In genomic region chr9:133505901-133506652, GRCh38 we compare ENCODE assay signal across 1 cellular context.
TF ChIP-seq lines count a peak whose summit lies in the region.

No MANE protein-coding gene starts in this region.

TF ChIP-seq in HepG2, 621 proteins besides CTCF, POLR2A, EP300 and RAD21:
- TF ChIP-seq ZHX1 (CRISPR knock-in tag; IDR thresholded peaks at IDR 0.05; ENCODE audit: low read depth) = no peak
- no peak for TF ChIP-seq MED8 (CRISPR knock-in tag; IDR thresholded peaks at IDR 0.05; ENCODE audit: insufficient replicate concordance)
- 0 out of 2 replicates have a peak, but pooled peaks have one; percentile 56 for TF ChIP-seq ZMYM3 (CRISPR knock-in tag; IDR thresholded peaks at IDR 0.05)
- TF ChIP-seq LBX2 (CRISPR knock-in tag; IDR thresholded peaks at IDR 0.05; ENCODE audit: borderline replicate concordance) = no peak
- 0 out of 2 replicates have a peak, but pooled peaks have one; percentile 52 for TF ChIP-seq ZFP36L1 (CRISPR knock-in tag; IDR thresholded peaks at IDR 0.05)
- 0 out of 2 replicates have a peak, but pooled peaks have one; percentile 39 for TF ChIP-seq PHF8 (CRISPR knock-in tag; IDR thresholded peaks at IDR 0.05)
- no peak for TF ChIP-seq ZNF430 (CRISPR knock-in tag; IDR thresholded peaks at IDR 0.05)
- TF ChIP-seq ZZZ3 (CRISPR knock-in tag; IDR thresholded peaks at IDR 0.05; ENCODE audit: borderline replicate concordance) = 0 out of 2 replicates have a peak, but pooled peaks have one; percentile 46
- TF ChIP-seq ZNF547 (CRISPR knock-in tag; IDR thresholded peaks at IDR 0.05) = no peak
- TF ChIP-seq TBL1XR1 (IDR thresholded peaks at IDR 0.05; ENCODE audit: borderline replicate concordance, low read length, partially characterized antibody) = no peak
- TF ChIP-seq ZNF772 (CRISPR knock-in tag; IDR thresholded peaks at IDR 0.05) = no peak
- TF ChIP-seq ZNF230 (CRISPR knock-in tag; IDR thresholded peaks at IDR 0.05) = 0 out of 2 replicates have a peak, but pooled peaks have one; percentile 5
- 0 out of 2 replicates have a peak, but pooled peaks have one; percentile 36 for TF ChIP-seq HOXA9 (CRISPR knock-in tag; IDR thresholded peaks at IDR 0.05; ENCODE audit: borderline replicate concordance)
- no peak for TF ChIP-seq IKZF4 (CRISPR knock-in tag; IDR thresholded peaks at IDR 0.05; ENCODE audit: borderline replicate concordance, low read depth, not compliant biosample characterization)
- 0 out of 2 replicates have a peak, but pooled peaks have one; percentile 5 for TF ChIP-seq ZSCAN21 (CRISPR knock-in tag; IDR thresholded peaks at IDR 0.05; ENCODE audit: borderline replicate concordance)
- peak; percentile 48; the same call in 1 of the 2 replicates for TF ChIP-seq ZNF740 (CRISPR knock-in tag; IDR thresholded peaks at IDR 0.05)
- no peak for TF ChIP-seq ZBTB1 (CRISPR knock-in tag; IDR thresholded peaks at IDR 0.05; ENCODE audit: borderline replicate concordance)
- TF ChIP-seq PHB2 (IDR thresholded peaks at IDR 0.05; ENCODE audit: partially characterized antibody) = no peak
- TF ChIP-seq ZKSCAN5 (CRISPR knock-in tag; IDR thresholded peaks at IDR 0.05) = no peak
- TF ChIP-seq ZNF34 (CRISPR knock-in tag; IDR thresholded peaks at IDR 0.05; ENCODE audit: borderline replicate concordance) = peak; percentile 71
- TF ChIP-seq MTA3 (CRISPR knock-in tag; IDR thresholded peaks at IDR 0.05) = no peak
- TF ChIP-seq HNRNPK (IDR thresholded peaks at IDR 0.05; ENCODE audit: low read depth, low read length, poor library complexity, severe bottlenecking) = no peak
- TF ChIP-seq ZNF280B (CRISPR knock-in tag; IDR thresholded peaks at IDR 0.05; ENCODE audit: borderline replicate concordance) = 0 out of 2 replicates have a peak, but pooled peaks have one; percentile 27
- no peak for TF ChIP-seq GPBP1L1 (CRISPR knock-in tag; IDR thresholded peaks at IDR 0.05)
- peak; percentile 18; the same call in 1 of the 2 replicates for TF ChIP-seq ZNF224 (CRISPR knock-in tag; IDR thresholded peaks at IDR 0.05)
- no peak for TF ChIP-seq ZNF670 (CRISPR knock-in tag; IDR thresholded peaks at IDR 0.05; ENCODE audit: borderline replicate concordance)
- TF ChIP-seq ZNF569 (CRISPR knock-in tag; IDR thresholded peaks at IDR 0.05; ENCODE audit: borderline replicate concordance) = no peak
- no peak for TF ChIP-seq ZSCAN5A (CRISPR knock-in tag; IDR thresholded peaks at IDR 0.05; ENCODE audit: borderline replicate concordance)
- TF ChIP-seq USF2 (IDR thresholded peaks at IDR 0.05; ENCODE audit: low read depth, low read length) = no peak
- TF ChIP-seq USF2 (CRISPR knock-in tag; IDR thresholded peaks at IDR 0.05; ENCODE audit: borderline replicate concordance) = no peak
- TF ChIP-seq PATZ1 (CRISPR knock-in tag; IDR thresholded peaks at IDR 0.05) = peak; percentile 85
- TF ChIP-seq PAWR (CRISPR knock-in tag; IDR thresholded peaks at IDR 0.05; ENCODE audit: borderline replicate concordance) = 0 out of 2 replicates have a peak, but pooled peaks have one; percentile 19
- 0 out of 2 replicates have a peak, but pooled peaks have one; percentile 55 for TF ChIP-seq ZNF414 (CRISPR knock-in tag; IDR thresholded peaks at IDR 0.05)
- no peak for TF ChIP-seq KDM4B (CRISPR knock-in tag; IDR thresholded peaks at IDR 0.05)
- no peak for TF ChIP-seq TEAD2 (CRISPR knock-in tag; IDR thresholded peaks at IDR 0.05)
- TF ChIP-seq LCORL (IDR thresholded peaks at IDR 0.05) = no peak
- no peak for TF ChIP-seq LCORL (CRISPR knock-in tag; IDR thresholded peaks at IDR 0.05)
- TF ChIP-seq ZBTB38 (CRISPR knock-in tag; IDR thresholded peaks at IDR 0.05) = peak; percentile 73; the same call in 1 of the 2 replicates
- no peak for TF ChIP-seq RNF2 (conservative IDR thresholded peaks at IDR 0.05; ENCODE audit: low read depth)
- 0 out of 2 replicates have a peak, but pooled peaks have one; percentile 49 for TF ChIP-seq NFIB (CRISPR knock-in tag; IDR thresholded peaks at IDR 0.05; ENCODE audit: borderline replicate concordance)
- no peak for TF ChIP-seq WIZ (CRISPR knock-in tag; IDR thresholded peaks at IDR 0.05)
